Comparison of ENCODE assay signal across 8 cellular contexts in genomic region chr14:102777711-102778615, GRCh38. TPM values are rescaled to one million over a fixed set of nuclear protein-coding genes. Genes with fewer than 3 reads are reported as not detected.
DNase-seq lines count a peak whose midpoint lies in the region; ATAC-seq and TF ChIP-seq lines count a peak whose summit lies in the region.

No MANE protein-coding gene starts in this region.

- H3K27me3 ChIP-seq in dorsolateral prefrontal cortex (no peaks in the 10 kb centered on the region), lung (ENCODE audit: control insufficient read depth, insufficient read depth) (no peaks in the 10 kb centered on the region)

- POLR2A ChIA-PET in T-cell (lab: Charles Lee) = interaction anchor here in 1 of 2 donors (0.5 to 0.6 kb wide), 2 partner anchors 172 to 1014 kb away, joined by 3 read pairs; no protein-coding TSS in a partner anchor

- ATAC-seq in HG03025 (IDR thresholded peaks at IDR 0.05; ENCODE audit: low FRiP score, unreplicated experiment) (peak; percentile 19), T-cell (replicated peaks in 1 of 4) (peak; percentile 19 to 49 (median 36)), lung (ENCODE audit: insufficient read depth, low FRiP score) (peak; percentile 12)

- DNase-seq in SIG-M5 treated with dmso at 0.1 percent for 504 hours (lab: John Stamatoyannopoulos, UW; ENCODE audit: unreplicated experiment) (peak; percentile 12), SIG-M5 (lab: John Stamatoyannopoulos, UW) (no peak), T-cell (peak in 19 of 34 experiments; percentile 2 to 31 (median 18)), dorsolateral prefrontal cortex (peak in 2 of 10 donors; percentile 27 to 51), lung (ENCODE audit: low spot score) (no peak), NCI-H226 (no peak)

- intact Hi-C loops in dorsolateral prefrontal cortex (cut with DNase I) = loop anchor here (5.0 to 10.0 kb wide), 9 partner anchors 49 to 277 kb away; partner anchors contain the start of genes RCOR1 (in 2 of the 2) and CDC42BPB (in 1 of the 2)

- H3K27ac Mint-ChIP-seq in T-cell = peak overlapping the region; percentile 73 to 76
- H3K27ac Mint-ChIP-seq in stimulated activated naive CD8-positive, alpha-beta T cell treated with anti-CD3 and anti-CD28 coated beads, Interleukin-15, Interleukin-2, amounts not matched to agents 100 ng/mL and 50 ng/mL, for 24 hours = peak overlapping the region; percentile 96

- CTCF ChIA-PET in T-cell (lab: Charles Lee) = no interaction called here

- peaks cover 0 to 7% of the 10 kb centered on the region in 2 donors for H3K4me1 ChIP-seq in lung (ENCODE audit: control insufficient read depth in 2 of 2, insufficient read depth in 2 of 2, low read length in 2 of 2)

- no peaks in the 10 kb centered on the region for H3K36me3 ChIP-seq in lung (ENCODE audit: control insufficient read depth in 2 of 2, insufficient read depth in 2 of 2, low read length in 2 of 2)

- 1% methylated on average over 52 to 112 of the region's 112 CpGs for WGBS in lung, 2 donors

- H3K36me3 Mint-ChIP-seq in T-cell = peaks cover 10% of the 10 kb centered on the region
- peaks cover 35% of the 10 kb centered on the region for H3K36me3 Mint-ChIP-seq in stimulated activated naive CD8-positive, alpha-beta T cell treated with anti-CD3 and anti-CD28 coated beads, Interleukin-15, Interleukin-2, amounts not matched to agents 100 ng/mL and 50 ng/mL, for 24 hours (ENCODE audit: low read depth)

- H3K4me3 Mint-ChIP-seq in T-cell = peak overlapping the region; percentile 76 to 97 (median 86)
- peak overlapping the region; percentile 92 for H3K4me3 Mint-ChIP-seq in stimulated activated naive CD8-positive, alpha-beta T cell treated with anti-CD3 and anti-CD28 coated beads, Interleukin-15, Interleukin-2, amounts not matched to agents 100 ng/mL and 50 ng/mL, for 24 hours

- TF ChIP-seq CTCF in dorsolateral prefrontal cortex (IDR thresholded peaks at IDR 0.05 in 54 of 56, conservative IDR thresholded peaks at IDR 0.05 in 2 of 56; ENCODE audit: low read depth in 1 of 56, partially characterized antibody in 56 of 56) (peak in 2 of 56 donors; percentile 9 to 11), lung (IDR thresholded peaks at IDR 0.05; ENCODE audit: control extremely low read depth, extremely low read depth) (no peak)

- no peaks in the 10 kb centered on the region for H3K9me3 Mint-ChIP-seq in T-cell
- no peaks in the 10 kb centered on the region for H3K9me3 Mint-ChIP-seq in stimulated activated naive CD8-positive, alpha-beta T cell treated with anti-CD3 and anti-CD28 coated beads, Interleukin-15, Interleukin-2, amounts not matched to agents 100 ng/mL and 50 ng/mL, for 24 hours

- peaks cover 51 to 67% (median 62%) of the 10 kb centered on the region in 3 donors for H3K4me1 Mint-ChIP-seq in T-cell
- peaks cover 68% of the 10 kb centered on the region for H3K4me1 Mint-ChIP-seq in stimulated activated naive CD8-positive, alpha-beta T cell treated with anti-CD3 and anti-CD28 coated beads, Interleukin-15, Interleukin-2, amounts not matched to agents 100 ng/mL and 50 ng/mL, for 24 hours (ENCODE audit: low read depth)

- H3K27ac ChIP-seq in dorsolateral prefrontal cortex (peak overlapping the region in 56 of 59 donors; percentile 36 to 94 (median 79)), lung (ENCODE audit: low read depth in 1 of 2, low read length in 1 of 2) (peak overlapping the region; percentile 56 to 80)

- H3K27me3 Mint-ChIP-seq in T-cell = no peaks in the 10 kb centered on the region
- no peaks in the 10 kb centered on the region for H3K27me3 Mint-ChIP-seq in stimulated activated naive CD8-positive, alpha-beta T cell treated with anti-CD3 and anti-CD28 coated beads, Interleukin-15, Interleukin-2, amounts not matched to agents 100 ng/mL and 50 ng/mL, for 24 hours

- H3K4me3 ChIP-seq in dorsolateral prefrontal cortex (peak overlapping the region; percentile 33 to 93 (median 71)), lung (peak overlapping the region; percentile 71)

- no peaks in the 10 kb centered on the region for H3K9me3 ChIP-seq in lung (ENCODE audit: control insufficient read depth in 2 of 2, insufficient read depth in 1 of 2, low read length in 1 of 2)

RNA-seq across cellular contexts. Expression of gene TRAF3, which starts 0.7 kb away (rescaled TPM):
- total RNA-seq in T-cell (10 to 100 TPM; 29.6 to 46.1 (median 35.7) TPM), dorsolateral prefrontal cortex (10 to 100 TPM; 30.1 to 66.2 (median 43.2) TPM), lung (10 to 100 TPM; 17.3 to 25.5 TPM)
- 10 to 100 TPM in 1 of 2 donors, 1 to 10 TPM in 1; 5.7 to 20.2 TPM for polyA plus RNA-seq in lung

Comparison
In these comparisons a context has a peak if more than half of its experiments do, and no peak if none do; other contexts are left out.
1. DNase-seq: peak in SIG-M5 treated with dmso at 0.1 percent for 504 hours (single experiment) and T-cell (19 of 34); none in SIG-M5 (single experiment), lung (single experiment) and NCI-H226 (single experiment).
2. Peak in every context shown above with its lines, with median percentiles within 50 percentile points of each other: ATAC-seq.